Comparison of ENCODE assay signal across 11 cellular contexts in genomic region chr20:37845878-37846277, GRCh38. TPM values are rescaled to one million over a fixed set of nuclear protein-coding genes. Genes with fewer than 3 reads are reported as not detected.
DNase-seq lines count a peak whose midpoint lies in the region; ATAC-seq and TF ChIP-seq lines count a peak whose summit lies in the region.
"Had no signal": no experiment of that assay in that cellular context is flagged by ENCODE, and none has a peak within 500 bp of the region (broad histone marks: within the 10 kb centered on the region; RNA-seq: fewer than 3 reads in every experiment).

No MANE protein-coding gene starts in this region.

- H3K27me3 ChIP-seq in cardiac muscle cell (no peaks in the 10 kb centered on the region), mesendoderm (ENCODE audit: insufficient read depth, low read length, poor library complexity) (no peaks in the 10 kb centered on the region)
- H3K27me3 ChIP-seq: BLaER1 treated with 17β-estradiol and CSF1 and Interleukin-3, amounts not matched to agents 10 nM and 100 nM had no signal

- H3K4me1 ChIP-seq in cardiac muscle cell (ENCODE audit: low read depth) (peaks cover 55% of the 10 kb centered on the region), mesendoderm (ENCODE audit: control insufficient read depth, low read depth, low read length) (peaks cover 12% of the 10 kb centered on the region)
- H3K4me1 ChIP-seq: BLaER1 treated with 17β-estradiol and CSF1 and Interleukin-3, amounts not matched to agents 10 nM and 100 nM had no signal

- H3K4me1 Mint-ChIP-seq in WTC11 = peaks cover 35% of the 10 kb centered on the region
- H3K4me1 Mint-ChIP-seq in activated naive CD4-positive, alpha-beta T cell treated with anti-CD3 and anti-CD28 coated beads for 36 hours (ENCODE audit: low read depth) = no peaks in the 10 kb centered on the region

- TF ChIP-seq CTCF in cardiac muscle cell (IDR thresholded peaks at IDR 0.05; ENCODE audit: low read depth, low read length) (no peak), WTC11 (IDR thresholded peaks at IDR 0.05) (no peak)

- H4K8ac ChIP-seq in mesendoderm (ENCODE audit: low read depth, low read length) = no peak overlapping the region

- CTCF ChIA-PET in WTC11 (lab: Charles Lee) = no interaction called here
- CTCF ChIA-PET in activated naive CD4-positive, alpha-beta T cell treated with anti-CD3 and anti-CD28 coated beads for 36 hours (lab: Charles Lee) = no interaction called here

- H3K36me3 Mint-ChIP-seq in WTC11 = peaks cover 12% of the 10 kb centered on the region
- peaks cover 20% of the 10 kb centered on the region for H3K36me3 Mint-ChIP-seq in activated naive CD4-positive, alpha-beta T cell treated with anti-CD3 and anti-CD28 coated beads for 36 hours (ENCODE audit: low read depth)

- no peak overlapping the region for H2BK120ac ChIP-seq in mesendoderm (ENCODE audit: low read depth, low read length)

- no peak overlapping the region for H3K4me2 ChIP-seq in mesendoderm (ENCODE audit: low read length)
- H3K4me2 ChIP-seq: BLaER1 treated with 17β-estradiol and CSF1 and Interleukin-3, amounts not matched to agents 10 nM and 100 nM had no signal

- no peak overlapping the region for H3K4me3 ChIP-seq in cardiac muscle cell
- no peak overlapping the region for H3K4me3 ChIP-seq in mesendoderm (ENCODE audit: low read length)
- H3K4me3 ChIP-seq: BLaER1 treated with 17β-estradiol and CSF1 and Interleukin-3, amounts not matched to agents 10 nM and 100 nM had no signal

- H3K9me3 Mint-ChIP-seq in WTC11 = no peaks in the 10 kb centered on the region
- no peaks in the 10 kb centered on the region for H3K9me3 Mint-ChIP-seq in activated naive CD4-positive, alpha-beta T cell treated with anti-CD3 and anti-CD28 coated beads for 36 hours

- H3K4me3 Mint-ChIP-seq in WTC11 = no peak overlapping the region
- H3K4me3 Mint-ChIP-seq in activated naive CD4-positive, alpha-beta T cell treated with anti-CD3 and anti-CD28 coated beads for 36 hours = no peak overlapping the region

- no peak overlapping the region for H3K9ac ChIP-seq in mesendoderm (ENCODE audit: low read length)
- H3K9ac ChIP-seq: BLaER1 treated with 17β-estradiol and CSF1 and Interleukin-3, amounts not matched to agents 10 nM and 100 nM had no signal

- H2BK15ac ChIP-seq in mesendoderm (replicated peaks; ENCODE audit: low read depth) = no peak overlapping the region

- H2AK5ac ChIP-seq in mesendoderm (ENCODE audit: low read length) = no peak overlapping the region

- no CpG with 5 or more reads among the region's 5 CpGs for WGBS in mesendoderm (ENCODE audit: extremely low coverage, insufficient coverage, low lambda C conversion rate)

- no peak overlapping the region for H3K4ac ChIP-seq in mesendoderm (ENCODE audit: low read depth, low read length)

- H3K79me2 ChIP-seq in mesendoderm (ENCODE audit: control insufficient read depth, insufficient read depth, low read length) = no peaks in the 10 kb centered on the region

- no peaks in the 10 kb centered on the region for H3K27me3 Mint-ChIP-seq in WTC11 (ENCODE audit: low read depth)
- H3K27me3 Mint-ChIP-seq in activated naive CD4-positive, alpha-beta T cell treated with anti-CD3 and anti-CD28 coated beads for 36 hours (ENCODE audit: low read depth) = no peaks in the 10 kb centered on the region

- no peak overlapping the region for H3K23ac ChIP-seq in mesendoderm (ENCODE audit: low read length)

- H3K18ac ChIP-seq in mesendoderm (ENCODE audit: low read length) = no peak overlapping the region

- POLR2A ChIA-PET in WTC11 (lab: Charles Lee) = no interaction called here

- H3K27ac Mint-ChIP-seq in WTC11 = peak overlapping the region; percentile 42; the same call in 1 of the 2 replicates
- H3K27ac Mint-ChIP-seq in activated naive CD4-positive, alpha-beta T cell treated with anti-CD3 and anti-CD28 coated beads for 36 hours = no peak overlapping the region

- no peak overlapping the region for H4K5ac ChIP-seq in mesendoderm (ENCODE audit: low read length)

- peak overlapping the region; percentile 12 for H2BK5ac ChIP-seq in mesendoderm (ENCODE audit: low read length)

- DNase-seq in cardiac muscle cell (ENCODE audit: low read depth in 1 of 2, low spot score in 1 of 2) (no peak), cardiac septum (ENCODE audit: low spot score) (no peak), WTC11 (ENCODE audit: low spot score) (no peak), mesendoderm (no peak), HK-2 (ENCODE audit: unreplicated experiment) (no peak)
- DNase-seq in activated naive CD4-positive, alpha-beta T cell treated with anti-CD3 and anti-CD28 coated beads for 36 hours = no peak
- DNase-seq in effector CD4-positive, alpha-beta T cell = no peak
- DNase-seq: GF-D8, NCI-H2171 had no signal

- no peaks in the 10 kb centered on the region for H3K9me3 ChIP-seq in cardiac muscle cell (ENCODE audit: low read depth)
- H3K9me3 ChIP-seq: BLaER1 treated with 17β-estradiol and CSF1 and Interleukin-3, amounts not matched to agents 10 nM and 100 nM had no signal

- intact Hi-C loops in cardiac septum (cut with DNase I) = no loop called here
- intact Hi-C loops in activated naive CD4-positive, alpha-beta T cell treated with anti-CD3 and anti-CD28 coated beads for 36 hours (cut with micrococcal nuclease) = no loop called here

- no peaks in the 10 kb centered on the region for H3K79me1 ChIP-seq in mesendoderm (ENCODE audit: low read length)

- ATAC-seq in WTC11 (no peak), HG02763 (IDR thresholded peaks at IDR 0.05; ENCODE audit: unreplicated experiment) (no peak)

- H3K56ac ChIP-seq in mesendoderm (ENCODE audit: low read length) = peak overlapping the region; percentile 43

- H3K36me3 ChIP-seq in cardiac muscle cell (no peaks in the 10 kb centered on the region), mesendoderm (ENCODE audit: control insufficient read depth, insufficient read depth, low read length) (no peaks in the 10 kb centered on the region)

- H3K27ac ChIP-seq in cardiac muscle cell (peak overlapping the region; percentile 80), mesendoderm (ENCODE audit: low read depth, low read length) (no peak overlapping the region)
- H3K27ac ChIP-seq: BLaER1 treated with 17β-estradiol and CSF1 and Interleukin-3, amounts not matched to agents 10 nM and 100 nM had no signal

TF ChIP-seq in WTC11, 78 proteins besides CTCF, POLR2A, EP300 and RAD21 (continues in another document):
- TF ChIP-seq PRRX2 (CRISPR knock-in tag; IDR thresholded peaks at IDR 0.05) (no peak), GRHL2 (CRISPR knock-in tag; IDR thresholded peaks at IDR 0.05; ENCODE audit: insufficient replicate concordance, severe bottlenecking) (no peak), NFATC4 (CRISPR knock-in tag; IDR thresholded peaks at IDR 0.05) (no peak), ZNF232 (CRISPR knock-in tag; IDR thresholded peaks at IDR 0.05) (no peak), AR (CRISPR knock-in tag; IDR thresholded peaks at IDR 0.05) (no peak), FOXP1 (CRISPR knock-in tag; IDR thresholded peaks at IDR 0.05; ENCODE audit: borderline replicate concordance) (no peak)
- TF ChIP-seq, protein P1, sequence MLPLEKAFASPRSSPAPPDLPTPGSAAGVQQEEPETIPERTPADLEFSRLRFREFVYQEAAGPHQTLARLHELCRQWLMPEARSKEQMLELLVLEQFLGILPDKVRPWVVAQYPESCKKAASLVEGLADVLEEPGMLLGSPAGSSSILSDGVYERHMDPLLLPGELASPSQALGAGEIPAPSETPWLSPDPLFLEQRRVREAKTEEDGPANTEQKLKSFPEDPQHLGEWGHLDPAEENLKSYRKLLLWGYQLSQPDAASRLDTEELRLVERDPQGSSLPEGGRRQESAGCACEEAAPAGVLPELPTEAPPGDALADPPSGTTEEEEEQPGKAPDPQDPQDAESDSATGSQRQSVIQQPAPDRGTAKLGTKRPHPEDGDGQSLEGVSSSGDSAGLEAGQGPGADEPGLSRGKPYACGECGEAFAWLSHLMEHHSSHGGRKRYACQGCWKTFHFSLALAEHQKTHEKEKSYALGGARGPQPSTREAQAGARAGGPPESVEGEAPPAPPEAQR (CRISPR knock-in tag; IDR thresholded peaks at IDR 0.05) = no peak
- TF ChIP-seq, protein P2, sequence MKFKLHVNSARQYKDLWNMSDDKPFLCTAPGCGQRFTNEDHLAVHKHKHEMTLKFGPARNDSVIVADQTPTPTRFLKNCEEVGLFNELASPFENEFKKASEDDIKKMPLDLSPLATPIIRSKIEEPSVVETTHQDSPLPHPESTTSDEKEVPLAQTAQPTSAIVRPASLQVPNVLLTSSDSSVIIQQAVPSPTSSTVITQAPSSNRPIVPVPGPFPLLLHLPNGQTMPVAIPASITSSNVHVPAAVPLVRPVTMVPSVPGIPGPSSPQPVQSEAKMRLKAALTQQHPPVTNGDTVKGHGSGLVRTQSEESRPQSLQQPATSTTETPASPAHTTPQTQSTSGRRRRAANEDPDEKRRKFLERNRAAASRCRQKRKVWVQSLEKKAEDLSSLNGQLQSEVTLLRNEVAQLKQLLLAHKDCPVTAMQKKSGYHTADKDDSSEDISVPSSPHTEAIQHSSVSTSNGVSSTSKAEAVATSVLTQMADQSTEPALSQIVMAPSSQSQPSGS (CRISPR knock-in tag; IDR thresholded peaks at IDR 0.05; ENCODE audit: borderline replicate concordance, low read depth) = no peak

RNA-seq across cellular contexts. Expression of gene VSTM2L, which starts 57.0 kb away (rescaled TPM):
- total RNA-seq in cardiac muscle cell (136 and 321 TPM in 2 replicates), cardiac septum (11.1 TPM), WTC11 (2021) (1.7 to 2.1 TPM (median 1.9 TPM) in 3 replicates)
- polyA plus RNA-seq in cardiac muscle cell = 83.4 and 162 TPM in 2 replicates
- 0.10 TPM for polyA plus RNA-seq in mesendoderm (2013, experiment 1 of 2)
- polyA plus RNA-seq in mesendoderm (2013, experiment 2 of 2) = 0.31 TPM
- not detected for total RNA-seq in activated naive CD4-positive, alpha-beta T cell treated with anti-CD3 and anti-CD28 coated beads for 36 hours

Comparison
In these comparisons a context has a peak if more than half of its experiments do, and no peak if none do; other contexts are left out.
1. RNA of gene VSTM2L, which starts 57.0 kb away (total RNA-seq): 136 to 321 TPM in cardiac muscle cell; 11.1 TPM in cardiac septum (single experiment), 1.7 to 2.1 TPM in WTC11 and not detected in activated naive CD4-positive, alpha-beta T cell treated with anti-CD3 and anti-CD28 coated beads for 36 hours; every median in the first group is over 10 times any median in the second.